Comparison of ENCODE assay signal across 8 cellular contexts in the genomic region with DNA sequence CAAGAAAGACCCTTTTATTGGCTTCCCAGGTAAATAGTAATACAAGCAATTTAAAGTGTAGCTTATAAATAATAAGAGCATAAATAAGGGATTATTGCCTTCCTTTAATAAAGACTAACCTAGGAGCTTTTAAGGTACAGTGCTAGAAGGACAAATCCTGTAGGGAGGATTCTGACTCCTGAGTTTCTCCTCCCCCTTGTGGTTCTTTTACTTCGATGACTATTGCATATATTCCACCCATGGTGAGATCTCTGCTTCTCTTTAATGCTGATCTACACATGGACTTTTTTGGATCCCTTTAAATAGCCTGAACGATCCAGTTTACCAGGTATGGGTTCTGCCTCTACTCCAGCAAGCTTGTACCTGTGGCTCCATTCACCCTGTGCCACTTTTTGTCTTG. TPM values are rescaled to one million over a fixed set of nuclear protein-coding genes. Genes with fewer than 3 reads are reported as not detected.
DNase-seq lines count a peak whose midpoint lies in the region; FAIRE-seq and TF ChIP-seq lines count a peak whose summit lies in the region.

No MANE protein-coding gene starts in this region.

- H3K36me3 ChIP-seq in Peyer's patch (no peaks in the 10 kb centered on the region), esophagus squamous epithelium (no peaks in the 10 kb centered on the region)

- DNase-seq in ACHN (peak; percentile 60), Peyer's patch (no peak), esophagus squamous epithelium (lab: John Stamatoyannopoulos, UW) (no peak), KG1 (lab: John Stamatoyannopoulos, UW) (no peak), ecto neural progenitor cell (ENCODE audit: low spot score) (no peak), GM20000 (ENCODE audit: low spot score) (no peak), OCI-M2 (lab: John Stamatoyannopoulos, UW; ENCODE audit: unreplicated experiment) (no peak)

- peaks cover 0 to 38% (median 0%) of the 10 kb centered on the region in 4 donors for H3K4me1 ChIP-seq in Peyer's patch
- H3K4me1 ChIP-seq in esophagus squamous epithelium: peaks cover 8 to 69% (median 18%) of the 10 kb centered on the region in 3 donors

- no peaks in the 10 kb centered on the region for H3K9me3 ChIP-seq in Peyer's patch
- H3K9me3 ChIP-seq in esophagus squamous epithelium: no peaks in the 10 kb centered on the region

- TF ChIP-seq CTCF in Peyer's patch (IDR thresholded peaks at IDR 0.05): peak in 4 of 6 experiments; percentile 14 to 51 (median 41)
- peak in 4 of 6 experiments; percentile 20 to 52 (median 22) for TF ChIP-seq CTCF in esophagus squamous epithelium (IDR thresholded peaks at IDR 0.05)
- no peak for TF ChIP-seq CTCF in GM20000 (IDR thresholded peaks at IDR 0.05; ENCODE audit: extremely low read depth, missing control alignments)

- TF ChIP-seq POLR2A in Peyer's patch (IDR thresholded peaks at IDR 0.05) (no peak), esophagus squamous epithelium (IDR thresholded peaks at IDR 0.05) (no peak)

- 25 to 33% methylated on average over 2 of the region's 2 CpGs for WGBS in esophagus squamous epithelium, 2 donors

- H3K27me3 ChIP-seq in Peyer's patch (no peaks in the 10 kb centered on the region), esophagus squamous epithelium (no peaks in the 10 kb centered on the region)

- peak; percentile 13 for FAIRE-seq in G401.6 (lab: Jason Lieb, UNC)

- H3K4me3 ChIP-seq in Peyer's patch (no peak overlapping the region), esophagus squamous epithelium (no peak overlapping the region)

- no peak overlapping the region for H3K27ac ChIP-seq in Peyer's patch
- peak overlapping the region in 1 of 4 donors; percentile 26 for H3K27ac ChIP-seq in esophagus squamous epithelium

- intact Hi-C loops in esophagus squamous epithelium (cut with DNase I): loop anchor here (10.0 kb wide), 1 partner anchor 84 kb away; no protein-coding TSS in a partner anchor

- in situ Hi-C loops in ACHN (cut with HindIII; ENCODE audit: low pct_ligation_motif_present, low pct_unique_long_range_greater_than_20kb, low sequenced_read_pairs): no loop called here

RNA-seq across cellular contexts. Expression of a gene that starts 2.5 kb away (rescaled TPM):
- total RNA-seq in Peyer's patch (100 to 1,000 TPM in 2 of 4 donors, 10 to 100 TPM in 2; 37.1 to 139 (median 96.4) TPM), esophagus squamous epithelium (10 to 100 TPM; 17.9 to 33.8 (median 23.6) TPM)
